In genomic region chr17:76266244-76266938, GRCh38 we compare ENCODE assay signal across 8 cellular contexts. TPM values are rescaled to one million over a fixed set of nuclear protein-coding genes. Genes with fewer than 3 reads are reported as not detected.
DNase-seq lines count a peak whose midpoint lies in the region; ATAC-seq and TF ChIP-seq lines count a peak whose summit lies in the region.

No MANE protein-coding gene starts in this region.

- H3K4me3 ChIP-seq in esophagus muscularis mucosa (peak overlapping the region; percentile 98 to 100 (median 100)), ovary (peak overlapping the region; percentile 73)

- TF ChIP-seq POLR2A in esophagus muscularis mucosa (IDR thresholded peaks at IDR 0.05; ENCODE audit: low read depth), result no peak
- no peak for TF ChIP-seq POLR2A in ovary (IDR thresholded peaks at IDR 0.05)

- ATAC-seq in T-helper 17 cell (no peak), HG02571 (IDR thresholded peaks at IDR 0.05; ENCODE audit: unreplicated experiment) (no peak), HG02588 (IDR thresholded peaks at IDR 0.05; ENCODE audit: unreplicated experiment) (no peak)

- peak overlapping the region; percentile 91 to 96 (median 94) for H3K27ac ChIP-seq in esophagus muscularis mucosa (replicated peaks in 1 of 4)
- H3K27ac ChIP-seq in ovary, result peak overlapping the region; percentile 68 to 78

- H3K4me1 ChIP-seq in esophagus muscularis mucosa, result peaks cover 59 to 76% (median 67%) of the 10 kb centered on the region in 4 donors
- peaks cover 7% of the 10 kb centered on the region for H3K4me1 ChIP-seq in ovary (ENCODE audit: insufficient read depth)

- peaks cover 63% of the 10 kb centered on the region for H3K4me1 Mint-ChIP-seq in activated naive CD4-positive, alpha-beta T cell treated with anti-CD3 and anti-CD28 coated beads, Interleukin-2, amount 10 ng/mL, durations not matched to agents 7 days and 5 days
- H3K4me1 Mint-ChIP-seq in T-helper 17 cell, result peaks cover 45% of the 10 kb centered on the region

- no peaks in the 10 kb centered on the region for H3K9me3 Mint-ChIP-seq in activated naive CD4-positive, alpha-beta T cell treated with anti-CD3 and anti-CD28 coated beads, Interleukin-2, amount 10 ng/mL, durations not matched to agents 7 days and 5 days

- H3K27me3 ChIP-seq in esophagus muscularis mucosa (no peaks in the 10 kb centered on the region), ovary (no peaks in the 10 kb centered on the region)

- H3K9me3 ChIP-seq in T-helper 17 cell (ENCODE audit: control insufficient read depth, low read length, poor library complexity, severe bottlenecking) (no peaks in the 10 kb centered on the region), esophagus muscularis mucosa (no peaks in the 10 kb centered on the region), ovary (no peaks in the 10 kb centered on the region)

- TF ChIP-seq EP300 in esophagus muscularis mucosa (IDR thresholded peaks at IDR 0.05) (no peak), ovary (IDR thresholded peaks at IDR 0.05) (no peak)

- peaks cover 56% of the 10 kb centered on the region for H3K36me3 Mint-ChIP-seq in activated naive CD4-positive, alpha-beta T cell treated with anti-CD3 and anti-CD28 coated beads, Interleukin-2, amount 10 ng/mL, durations not matched to agents 7 days and 5 days
- H3K36me3 Mint-ChIP-seq in T-helper 17 cell (ENCODE audit: low read depth), result peaks cover 4% of the 10 kb centered on the region

- 5% methylated on average over 5 of the region's 12 CpGs for WGBS in esophagus muscularis mucosa
- WGBS in ovary, 3 donors, result 3 to 5% (median 3%) methylated on average over 10 to 12 of the region's 12 CpGs

- H3K36me3 ChIP-seq in esophagus muscularis mucosa (peaks cover 0 to 26% (median 22%) of the 10 kb centered on the region in 4 donors), ovary (no peaks in the 10 kb centered on the region)

- CTCF ChIA-PET in activated naive CD4-positive, alpha-beta T cell treated with anti-CD3 and anti-CD28 coated beads, Interleukin-2, amount 10 ng/mL, durations not matched to agents 7 days and 5 days (lab: Charles Lee), result interaction anchor here (1.0 to 1.3 kb wide), 3 partner anchors 10 to 86 kb away, joined by 3 read pairs; no protein-coding TSS in a partner anchor

- TF ChIP-seq CTCF in esophagus muscularis mucosa (IDR thresholded peaks at IDR 0.05) (no peak), ovary (IDR thresholded peaks at IDR 0.05) (no peak)

- intact Hi-C loops in esophagus muscularis mucosa (cut with DNase I) (no loop called here), ovary (cut with DNase I) (no loop called here)

- peaks cover 5% of the 10 kb centered on the region for H3K27me3 Mint-ChIP-seq in activated naive CD4-positive, alpha-beta T cell treated with anti-CD3 and anti-CD28 coated beads, Interleukin-2, amount 10 ng/mL, durations not matched to agents 7 days and 5 days
- H3K27me3 Mint-ChIP-seq in T-helper 17 cell, result no peaks in the 10 kb centered on the region

- DNase-seq in activated naive CD4-positive, alpha-beta T cell treated with anti-CD3 and anti-CD28 coated beads, Interleukin-2, amount 10 ng/mL, durations not matched to agents 7 days and 5 days, result peak; percentile 65
- DNase-seq in activated naive CD4-positive, alpha-beta T cell treated with Interleukin-2 at 50 U/mL for 16 hours, result no peak
- DNase-seq in T-helper 17 cell (no peak), esophagus muscularis mucosa (ENCODE audit: extremely low spot score) (no peak), ovary (peak in 2 of 5 donors; percentile 34 to 40), NCI-H1105 (lab: John Stamatoyannopoulos, UW) (no peak)

- peak overlapping the region; percentile 96 for H3K4me3 Mint-ChIP-seq in activated naive CD4-positive, alpha-beta T cell treated with anti-CD3 and anti-CD28 coated beads, Interleukin-2, amount 10 ng/mL, durations not matched to agents 7 days and 5 days
- peak overlapping the region; percentile 96 for H3K4me3 Mint-ChIP-seq in T-helper 17 cell

- H3K27ac Mint-ChIP-seq in activated naive CD4-positive, alpha-beta T cell treated with anti-CD3 and anti-CD28 coated beads, Interleukin-2, amount 10 ng/mL, durations not matched to agents 7 days and 5 days, result peak overlapping the region; percentile 99
- peak overlapping the region; percentile 97 for H3K27ac Mint-ChIP-seq in T-helper 17 cell

RNA-seq across cellular contexts. Expression of gene UBALD2, which starts 1.2 kb away (rescaled TPM):
- total RNA-seq in T-helper 17 cell (100 to 1,000 TPM; 201 to 252 TPM), esophagus muscularis mucosa (10 to 100 TPM in 3 of 4 donors, 1 to 10 TPM in 1; 9.1 to 16.2 (median 12.4) TPM), ovary (10 to 100 TPM in 6 of 7 donors, 1 to 10 TPM in 1; 6.8 to 21.9 (median 14.4) TPM)
- 10 to 100 TPM in 1 of 2 donors, 1 to 10 TPM in 1; 3.6 to 13.9 TPM for polyA plus RNA-seq in ovary

RNA-seq across cellular contexts. Expression of gene RNF157, which starts 26.1 kb away (rescaled TPM):
- total RNA-seq in T-helper 17 cell (10 to 100 TPM; 43.5 to 45.3 TPM), esophagus muscularis mucosa (1 to 10 TPM; 2.1 to 8.1 (median 4.8) TPM), ovary (1 to 10 TPM; 1.3 to 4.3 (median 2.6) TPM)
- polyA plus RNA-seq in ovary, result 1 to 10 TPM; 1.4 to 1.9 TPM

RNA-seq across cellular contexts. Expression of gene QRICH2, which starts 41.7 kb away (rescaled TPM):
- total RNA-seq in T-helper 17 cell (1 to 10 TPM; 1.7 to 3.6 TPM), esophagus muscularis mucosa (1 to 10 TPM; 1.7 to 2.6 (median 2.1) TPM), ovary (1 to 10 TPM; 1.1 to 3.8 (median 1.5) TPM)
- polyA plus RNA-seq in ovary, result 1 to 10 TPM in 1 of 2 donors, under 1 TPM in 1; 0.42 to 1.9 TPM

Comparison
In these comparisons a context has a peak if more than half of its experiments do, and no peak if none do; other contexts are left out.
1. RNA of gene UBALD2, which starts 1.2 kb away (total RNA-seq): 201 to 252 TPM in T-helper 17 cell; 6.8 to 21.9 TPM in ovary and 9.1 to 16.2 TPM in esophagus muscularis mucosa; every median in the first group is over 4 times any median in the second.
2. RNA of gene RNF157, which starts 26.1 kb away (total RNA-seq): 43.5 to 45.3 TPM in T-helper 17 cell; 2.1 to 8.1 TPM in esophagus muscularis mucosa and 1.3 to 4.3 TPM in ovary; every median in the first group is over 4 times any median in the second.